In genomic region chr20:15831201-15831600, GRCh38 we compare ENCODE assay signal across 17 cellular contexts.
DNase-seq lines count a peak whose midpoint lies in the region; ATAC-seq and TF ChIP-seq lines count a peak whose summit lies in the region.
"Had no signal": no experiment of that assay in that cellular context is flagged by ENCODE, and none has a peak within 500 bp of the region (broad histone marks: within the 10 kb centered on the region; RNA-seq: fewer than 3 reads in every experiment).

No MANE protein-coding gene starts in this region.

- H3K27ac Mint-ChIP-seq in activated CD8-positive, alpha-beta memory T cell treated with anti-CD3 and anti-CD28 coated beads, Interleukin-2, amount 10 ng/mL, durations not matched to agents 7 days and 5 days: no peak overlapping the region
- H3K27ac Mint-ChIP-seq: CD8-positive, alpha-beta memory T cell had no signal

- POLR2A ChIA-PET in RWPE1 (lab: Yijun Ruan, JAX; ENCODE audit: low non-redundant PET): no interaction called here

- no peaks in the 10 kb centered on the region for H3K4me1 Mint-ChIP-seq in activated CD8-positive, alpha-beta memory T cell treated with anti-CD3 and anti-CD28 coated beads, Interleukin-2, amount 10 ng/mL, durations not matched to agents 7 days and 5 days
- H3K4me1 Mint-ChIP-seq: CD8-positive, alpha-beta memory T cell had no signal

- peaks cover 7% of the 10 kb centered on the region for H3K9me3 Mint-ChIP-seq in activated CD8-positive, alpha-beta memory T cell treated with anti-CD3 and anti-CD28 coated beads, Interleukin-2, amount 10 ng/mL, durations not matched to agents 7 days and 5 days (ENCODE audit: low read depth)

- DNase-seq in HPDE6-E6E7 (ENCODE audit: extremely low spot score) (peak; percentile 52), RWPE1 (ENCODE audit: low spot score) (peak; percentile 14), epithelial cell of prostate (ENCODE audit: low read depth, low spot score) (peak; percentile 39), kidney tubule cell (ENCODE audit: low spot score) (peak; percentile 83), NCI-H187 (lab: John Stamatoyannopoulos, UW) (no peak)
- DNase-seq in activated CD8-positive, alpha-beta memory T cell treated with anti-CD3 and anti-CD28 coated beads, Interleukin-2, amount 10 ng/mL, durations not matched to agents 7 days and 5 days: no peak
- DNase-seq: 8988T; AML-193; Caco-2; CD8-positive, alpha-beta memory T cell; DND-41; GDM1; GM23248; H7 had no signal

- no peaks in the 10 kb centered on the region for H3K36me3 Mint-ChIP-seq in activated CD8-positive, alpha-beta memory T cell treated with anti-CD3 and anti-CD28 coated beads, Interleukin-2, amount 10 ng/mL, durations not matched to agents 7 days and 5 days
- H3K36me3 Mint-ChIP-seq: CD8-positive, alpha-beta memory T cell had no signal

- TF ChIP-seq CTCF in RWPE1 (conservative IDR thresholded peaks at IDR 0.05; ENCODE audit: low read depth): no peak

- no peak for ATAC-seq in GM18870 (IDR thresholded peaks at IDR 0.05; ENCODE audit: unreplicated experiment)
- no peak for ATAC-seq in activated CD4-positive, CD25-positive, alpha-beta regulatory T cell treated with anti-CD3 and anti-CD28 coated beads, Interleukin-2, amount 50 U/mL, for 24 hours
- ATAC-seq in activated CD8-positive, alpha-beta memory T cell treated with anti-CD3 and anti-CD28 coated beads, Interleukin-2, amount 10 ng/mL, durations not matched to agents 7 days and 5 days: no peak

- no peak overlapping the region for H3K27ac ChIP-seq in RWPE1
- no peak overlapping the region for H3K27ac ChIP-seq in epithelial cell of prostate
- H3K27ac ChIP-seq: BLaER1, GM23248 had no signal

- H3K4me3 Mint-ChIP-seq in activated CD8-positive, alpha-beta memory T cell treated with anti-CD3 and anti-CD28 coated beads, Interleukin-2, amount 10 ng/mL, durations not matched to agents 7 days and 5 days: no peak overlapping the region
- H3K4me3 Mint-ChIP-seq: CD8-positive, alpha-beta memory T cell had no signal

- CTCF ChIA-PET in RWPE1 (lab: Yijun Ruan, JAX): no interaction called here
- CTCF ChIA-PET in activated CD8-positive, alpha-beta memory T cell treated with anti-CD3 and anti-CD28 coated beads, Interleukin-2, amount 10 ng/mL, durations not matched to agents 7 days and 5 days (lab: Charles Lee): no interaction called here

- no peaks in the 10 kb centered on the region for H3K27me3 Mint-ChIP-seq in activated CD8-positive, alpha-beta memory T cell treated with anti-CD3 and anti-CD28 coated beads, Interleukin-2, amount 10 ng/mL, durations not matched to agents 7 days and 5 days

Comparison
In these comparisons a context has a peak if more than half of its experiments do, and no peak if none do; other contexts are left out.
1. DNase-seq: peak in HPDE6-E6E7 (single experiment), RWPE1 (single experiment), epithelial cell of prostate (single experiment) and kidney tubule cell (single experiment); none in NCI-H187 (0 of 2) and activated CD8-positive, alpha-beta memory T cell treated with anti-CD3 and anti-CD28 coated beads, Interleukin-2, amount 10 ng/mL, durations not matched to agents 7 days and 5 days (single experiment).